In genomic region chrX:44872817-44873414, GRCh38 we compare ENCODE assay signal across 8 cellular contexts. TPM values are rescaled to one million over a fixed set of nuclear protein-coding genes. Genes with fewer than 3 reads are reported as not detected.
DNase-seq lines count a peak whose midpoint lies in the region; ATAC-seq, FAIRE-seq and TF ChIP-seq lines count a peak whose summit lies in the region.

KDM6A (plus strand) TSS chrX:44873188; CDS start chrX:44873552, 364 bp downstream.

- H3K4me3 ChIP-seq in A549 (peak within 1 kb of the TSS; percentile 79), breast epithelium (peak within 1 kb of the TSS; percentile 72 to 97 (median 75)), iPS-18c (ENCODE audit: insufficient read depth, low read depth, low read length) (peak within 1 kb of the TSS; percentile 67), skeletal muscle tissue (ENCODE audit: low read length in 3 of 3) (peak within 1 kb of the TSS; percentile 75 to 82 (median 81))

- no peak for TF ChIP-seq POLR2A in A549 (IDR thresholded peaks at IDR 0.05; ENCODE audit: low read length)
- TF ChIP-seq POLR2A in breast epithelium (IDR thresholded peaks at IDR 0.05), result peak; percentile 44

- DNase-seq in A549 (ENCODE audit: low read depth in 1 of 2, low spot score in 1 of 2), result peak; percentile 94 to 98
- DNase-seq in NCI-H2171 treated with DMSO at 0.1 percent for 48 hours (lab: John Stamatoyannopoulos, UW), result peak; percentile 91
- DNase-seq in breast epithelium (ENCODE audit: low spot score in 2 of 2), result peak; percentile 96 to 99

- no peaks in the 10 kb centered on the region for H3K27me3 ChIP-seq in breast epithelium
- no peaks in the 10 kb centered on the region for H3K27me3 ChIP-seq in skeletal muscle tissue (ENCODE audit: control insufficient read depth in 3 of 3, insufficient read depth in 3 of 3, low read length in 3 of 3)

- H3K4me2 ChIP-seq in A549, result peak within 1 kb of the TSS; percentile 86

- H3K36me3 ChIP-seq in breast epithelium (no peaks in the 10 kb centered on the region), skeletal muscle tissue (ENCODE audit: control insufficient read depth in 3 of 3, insufficient read depth in 3 of 3, low read length in 3 of 3) (no peaks in the 10 kb centered on the region)

- WGBS in A549 (ENCODE audit: missing lambda C conversion rate), result no CpG with 5 or more reads among the region's 61 CpGs

- ATAC-seq in A549, result peak; percentile 86 to 94
- peak; percentile 88 for ATAC-seq in GM18867 (IDR thresholded peaks at IDR 0.05; ENCODE audit: unreplicated experiment)
- peak; percentile 90 for ATAC-seq in HG03103 (IDR thresholded peaks at IDR 0.05; ENCODE audit: low read depth, unreplicated experiment)

- H3K9me3 ChIP-seq in A549 (no peaks in the 10 kb centered on the region), breast epithelium (no peaks in the 10 kb centered on the region), iPS-18c (ENCODE audit: control insufficient read depth, insufficient read depth, low read length) (peaks cover 2% of the 10 kb centered on the region), skeletal muscle tissue (ENCODE audit: control insufficient read depth in 3 of 3, low read length in 3 of 3) (no peaks in the 10 kb centered on the region)

- H3K4me1 ChIP-seq in A549 (0 out of 3 replicates have a peak, but pooled peaks cover 13% of the 10 kb centered on the region), breast epithelium (peaks cover 3 to 6% of the 10 kb centered on the region in 2 donors), skeletal muscle tissue (ENCODE audit: control insufficient read depth in 3 of 3, insufficient read depth in 3 of 3, low read length in 3 of 3) (peaks cover 2 to 11% (median 7%) of the 10 kb centered on the region in 3 donors)

- TF ChIP-seq CTCF in A549 (IDR thresholded peaks at IDR 0.05) (no peak), VCaP (conservative IDR thresholded peaks at IDR 0.05) (no peak), breast epithelium (IDR thresholded peaks at IDR 0.05) (no peak)

- peak; percentile 84 for FAIRE-seq in A549 (lab: Jason Lieb, UNC)

- peak within 1 kb of the TSS; percentile 91 to 98 (median 93) for H3K9ac ChIP-seq in skeletal muscle tissue (ENCODE audit: low read depth in 1 of 3, low read length in 3 of 3)

- H3K27ac ChIP-seq in A549 (peak within 1 kb of the TSS; percentile 99 to 100), VCaP (peak within 1 kb of the TSS; percentile 94), breast epithelium (peak within 1 kb of the TSS; percentile 100), skeletal muscle tissue (ENCODE audit: low read depth, low read length) (peak within 1 kb of the TSS; percentile 99)

- CTCF ChIA-PET in A549 (lab: Yijun Ruan, JAX), result no interaction called here

- POLR2A ChIA-PET in A549 (lab: Yijun Ruan, JAX), result interaction anchor here (0.6 to 1.5 kb wide), 11 partner anchors 9 to 1444 kb away, joined by 3 to 6 read pairs (median 4); partner anchors contain the start of gene FUNDC1

- TF ChIP-seq RAD21 in A549 (conservative IDR thresholded peaks at IDR 0.05 in 1 of 2, IDR thresholded peaks at IDR 0.05 in 1 of 2), result no peak; a peak in 1 of 5 replicates

- intact Hi-C loops in breast epithelium (cut with DNase I; ENCODE audit: low total_unique reads), result no loop called here

- no peak for TF ChIP-seq EP300 in A549 (IDR thresholded peaks at IDR 0.05)

TF ChIP-seq in A549, 52 proteins besides CTCF, POLR2A, EP300 and RAD21:
- no peak for TF ChIP-seq CEBPB (IDR thresholded peaks at IDR 0.05)
- TF ChIP-seq TFCP2L1 (CRISPR knock-in tag; IDR thresholded peaks at IDR 0.05), result no peak
- peak; percentile 75; the same call in 2 of the 3 replicates for TF ChIP-seq BCL3 (IDR thresholded peaks at IDR 0.05)
- TF ChIP-seq PBX3 (IDR thresholded peaks at IDR 0.05), result peak; percentile 94
- TF ChIP-seq MAX (IDR thresholded peaks at IDR 0.05), result 0 out of 2 replicates have a peak, but pooled peaks have one; percentile 16
- TF ChIP-seq USF2 (IDR thresholded peaks at IDR 0.05), result peak; percentile 97

RNA-seq across cellular contexts. Expression of gene KDM6A, which starts in this region (rescaled TPM):
- polyA plus RNA-seq in A549 (2011; rRNA removed) (18.4 and 24.1 TPM in 2 replicates), A549 (2017; fragmentation: RNase III; extraction: RNeasy Plus Mini Kit Qiagen cat#74134 plus additional on column Dnase treatment) (8.5 to 9.3 TPM (median 9.0 TPM) in 3 replicates)
- 5.6 and 8.8 TPM in 2 replicates for polyA plus RNA-seq in A549 (2012; cell fraction: cytosol; rRNA removed)
- 9.4 and 10.3 TPM in 2 replicates for polyA plus RNA-seq in A549 (2012; cell fraction: nucleus; rRNA removed)
- 41.9 and 46.2 TPM in 2 replicates for polyA minus RNA-seq in A549 (2011; rRNA and poly(A)+ RNA removed)
- total RNA-seq in breast epithelium (100 to 1,000 TPM in 1 of 3 donors, 10 to 100 TPM in 2; 27.4 to 109 (median 65.5) TPM), skeletal muscle tissue (21.9 TPM)

Comparison
In these comparisons a context has a peak if more than half of its experiments do, and no peak if none do; other contexts are left out.
1. Peak in every context shown above with its lines: DNase-seq, ATAC-seq, H3K4me3 ChIP-seq and H3K27ac ChIP-seq.